ENCODE assay signal across 15 cellular contexts in the genomic region with DNA sequence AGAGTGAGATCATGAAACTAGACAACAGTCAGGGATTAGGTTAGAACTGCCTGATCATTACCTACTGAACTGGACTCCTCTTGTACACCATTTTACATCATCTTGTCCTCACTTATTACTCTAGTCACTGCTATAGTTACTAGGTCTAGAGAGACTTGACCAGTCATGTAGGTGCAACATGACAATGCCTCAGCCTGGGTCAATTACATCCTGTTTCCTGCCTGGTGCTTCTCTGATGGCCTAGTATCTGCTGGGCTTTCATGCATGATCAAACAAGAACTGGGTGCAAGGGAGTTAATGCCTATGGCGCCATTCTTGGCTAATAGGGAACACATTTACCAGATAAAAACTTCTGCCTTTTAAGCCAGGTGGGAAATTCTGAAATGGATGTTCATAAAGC. TPM values are rescaled to one million over a fixed set of nuclear protein-coding genes. Genes with fewer than 3 reads are reported as not detected.
A peak's percentile ranks its signal among the peaks of the same experiment; 100 is the strongest.
DNase-seq lines count a peak whose midpoint lies in the region; ATAC-seq and TF ChIP-seq lines count a peak whose summit lies in the region.
"Had no signal": no experiment of that assay in that cellular context is flagged by ENCODE, and none has a peak within 500 bp of the region (broad histone marks: within the 10 kb centered on the region; RNA-seq: fewer than 3 reads in every experiment).

No MANE protein-coding gene starts in this region.

- H3K4me3 ChIP-seq in SJCRH30 (no peak overlapping the region), suprapubic skin (no peak overlapping the region)

- no peaks in the 10 kb centered on the region; the same call in none of the 2 replicates for H3K27me3 Mint-ChIP-seq in HFFc6 (ENCODE audit: insufficient read depth)

- H3K4me3 Mint-ChIP-seq in HFFc6 = peak overlapping the region; percentile 61
- no peak overlapping the region for H3K4me3 Mint-ChIP-seq in stimulated activated effector memory CD8-positive, alpha-beta T cell treated with anti-CD3 and anti-CD28 coated beads, Interleukin-12 subunit alpha, Interleukin-12 subunit beta, amount 100 ng/mL, for 72 hours
- H3K4me3 Mint-ChIP-seq: CD14-positive monocyte; CD8-positive, alpha-beta T cell had no signal

- no peaks in the 10 kb centered on the region for H3K27me3 ChIP-seq in SJCRH30
- no peaks in the 10 kb centered on the region for H3K27me3 ChIP-seq in suprapubic skin

- 89% methylated on average over 1 of the region's 1 CpG for WGBS in suprapubic skin

- H3K27ac ChIP-seq in epithelial cell of prostate (peak overlapping the region; percentile 65), SJCRH30 (no peak overlapping the region), suprapubic skin (no peak overlapping the region)
- H3K27ac ChIP-seq: 22Rv1 had no signal

- TF ChIP-seq EP300 in suprapubic skin (IDR thresholded peaks at IDR 0.05) = no peak

- H3K9me3 Mint-ChIP-seq in HFFc6 = peaks cover under 1% of the 10 kb centered on the region; the same call in 1 of the 2 replicates
- H3K9me3 Mint-ChIP-seq in stimulated activated effector memory CD8-positive, alpha-beta T cell treated with anti-CD3 and anti-CD28 coated beads, Interleukin-12 subunit alpha, Interleukin-12 subunit beta, amount 100 ng/mL, for 72 hours = no peaks in the 10 kb centered on the region
- H3K9me3 Mint-ChIP-seq: CD8-positive, alpha-beta T cell had no signal

- H3K36me3 Mint-ChIP-seq in HFFc6 (ENCODE audit: low read depth) = no peaks in the 10 kb centered on the region
- H3K36me3 Mint-ChIP-seq in stimulated activated effector memory CD8-positive, alpha-beta T cell treated with anti-CD3 and anti-CD28 coated beads, Interleukin-12 subunit alpha, Interleukin-12 subunit beta, amount 100 ng/mL, for 72 hours = no peaks in the 10 kb centered on the region
- H3K36me3 Mint-ChIP-seq: CD14-positive monocyte; CD8-positive, alpha-beta T cell had no signal

- TF ChIP-seq POLR2A in suprapubic skin (IDR thresholded peaks at IDR 0.05) = no peak

- H3K4me1 Mint-ChIP-seq in HFFc6 (ENCODE audit: low read depth) = peaks cover 38% of the 10 kb centered on the region
- no peaks in the 10 kb centered on the region for H3K4me1 Mint-ChIP-seq in stimulated activated effector memory CD8-positive, alpha-beta T cell treated with anti-CD3 and anti-CD28 coated beads, Interleukin-12 subunit alpha, Interleukin-12 subunit beta, amount 100 ng/mL, for 72 hours
- H3K4me1 Mint-ChIP-seq: CD14-positive monocyte had no signal

- H3K9me3 ChIP-seq in SJCRH30 (replicated peaks) (no peaks in the 10 kb centered on the region), suprapubic skin (no peaks in the 10 kb centered on the region)

- peak overlapping the region; percentile 71 for H3K27ac Mint-ChIP-seq in HFFc6
- no peak overlapping the region for H3K27ac Mint-ChIP-seq in stimulated activated effector memory CD8-positive, alpha-beta T cell treated with anti-CD3 and anti-CD28 coated beads, Interleukin-12 subunit alpha, Interleukin-12 subunit beta, amount 100 ng/mL, for 72 hours
- H3K27ac Mint-ChIP-seq: CD14-positive monocyte; CD8-positive, alpha-beta T cell had no signal

- H3K4me1 ChIP-seq in SJCRH30 = no peaks in the 10 kb centered on the region
- no peaks in the 10 kb centered on the region for H3K4me1 ChIP-seq in suprapubic skin

- H3K36me3 ChIP-seq in SJCRH30 = no peaks in the 10 kb centered on the region
- H3K36me3 ChIP-seq in suprapubic skin = no peaks in the 10 kb centered on the region

- ATAC-seq in stimulated activated effector memory CD8-positive, alpha-beta T cell treated with anti-CD3 and anti-CD28 coated beads, Interleukin-12 subunit alpha, Interleukin-12 subunit beta, amount 100 ng/mL, for 72 hours = peak; percentile 40
- ATAC-seq: CD8-positive, alpha-beta T cell had no signal

- TF ChIP-seq CTCF in HFFc6 (IDR thresholded peaks at IDR 0.05) (no peak), suprapubic skin (IDR thresholded peaks at IDR 0.05) (no peak)

- DNase-seq in NCI-H146 (lab: John Stamatoyannopoulos, UW) (peak; percentile 2), NCI-H146 treated with DMSO at 0.1 percent for 48 hours (lab: John Stamatoyannopoulos, UW; ENCODE audit: unreplicated experiment) (no peak), HFFc6 (no peak), epithelial cell of prostate (ENCODE audit: low read depth, low spot score) (no peak), NCI-H69 (lab: John Stamatoyannopoulos, UW) (no peak), SJCRH30 (no peak), suprapubic skin (ENCODE audit: low spot score in 2 of 2) (no peak)
- DNase-seq in stimulated activated effector memory CD8-positive, alpha-beta T cell treated with anti-CD3 and anti-CD28 coated beads, Interleukin-12 subunit alpha, Interleukin-12 subunit beta, amount 100 ng/mL, for 72 hours (ENCODE audit: low spot score in 2 of 2) = no peak
- DNase-seq: CD8-positive, alpha-beta T cell; COR-L47; DMS153; DMS79 treated with DMSO at 0.1 percent for 48 hours; GDM1 had no signal

RNA-seq across cellular contexts. Expression of a gene that starts 39.2 kb away (rescaled TPM):
- 10 to 100 TPM in 5 of 6 experiments, 1 to 10 TPM in 1; 6.2 to 15.7 (median 13.6) TPM for total RNA-seq in HFFc6 (2021; fragmentation: NEBNext Ultra II Directional; extraction: Animal tissue kit (Norgen Biotek cat#: 25700))
- 48.8 and 58.3 TPM in 2 replicates for total RNA-seq in SJCRH30 (2014; rRNA removed; shearing (Covaris generic))
- total RNA-seq in suprapubic skin = 10 to 100 TPM in 2 of 4 donors, 1 to 10 TPM in 2; 7.5 to 15.7 (median 10.0) TPM
